ENCODE assay signal across 1 cellular context in the genomic region with DNA sequence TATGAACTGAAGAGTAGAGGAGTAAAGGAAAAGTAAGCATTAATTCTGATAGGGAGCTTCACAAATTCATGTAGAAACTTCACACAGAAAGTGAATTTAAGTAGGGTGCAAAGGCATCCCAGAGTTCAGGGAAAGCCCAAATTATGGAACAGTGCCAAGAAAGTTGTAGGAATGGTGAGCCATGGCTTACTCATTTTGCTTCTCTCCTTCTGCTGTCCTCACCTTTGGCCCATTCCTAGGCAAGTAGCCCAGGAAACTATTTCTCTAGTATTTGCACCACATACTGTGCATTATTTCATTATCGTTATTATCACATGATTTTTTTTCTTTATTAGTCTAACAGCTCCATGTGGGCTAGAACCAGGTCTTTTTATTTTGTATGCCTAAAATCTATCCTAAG.
TF ChIP-seq lines count a peak whose summit lies in the region.

No MANE protein-coding gene starts in this region.

TF ChIP-seq in HepG2, 621 proteins besides CTCF, POLR2A, EP300 and RAD21:
- TF ChIP-seq SRSF1 (optimal IDR thresholded peaks at IDR 0.05; ENCODE audit: low read depth, low read length) = no peak
- no peak for TF ChIP-seq ZNF136 (CRISPR knock-in tag; IDR thresholded peaks at IDR 0.05; ENCODE audit: low read depth)
TF ChIP-seq in HepG2: peak in this region for 0.
